In the genomic region with DNA sequence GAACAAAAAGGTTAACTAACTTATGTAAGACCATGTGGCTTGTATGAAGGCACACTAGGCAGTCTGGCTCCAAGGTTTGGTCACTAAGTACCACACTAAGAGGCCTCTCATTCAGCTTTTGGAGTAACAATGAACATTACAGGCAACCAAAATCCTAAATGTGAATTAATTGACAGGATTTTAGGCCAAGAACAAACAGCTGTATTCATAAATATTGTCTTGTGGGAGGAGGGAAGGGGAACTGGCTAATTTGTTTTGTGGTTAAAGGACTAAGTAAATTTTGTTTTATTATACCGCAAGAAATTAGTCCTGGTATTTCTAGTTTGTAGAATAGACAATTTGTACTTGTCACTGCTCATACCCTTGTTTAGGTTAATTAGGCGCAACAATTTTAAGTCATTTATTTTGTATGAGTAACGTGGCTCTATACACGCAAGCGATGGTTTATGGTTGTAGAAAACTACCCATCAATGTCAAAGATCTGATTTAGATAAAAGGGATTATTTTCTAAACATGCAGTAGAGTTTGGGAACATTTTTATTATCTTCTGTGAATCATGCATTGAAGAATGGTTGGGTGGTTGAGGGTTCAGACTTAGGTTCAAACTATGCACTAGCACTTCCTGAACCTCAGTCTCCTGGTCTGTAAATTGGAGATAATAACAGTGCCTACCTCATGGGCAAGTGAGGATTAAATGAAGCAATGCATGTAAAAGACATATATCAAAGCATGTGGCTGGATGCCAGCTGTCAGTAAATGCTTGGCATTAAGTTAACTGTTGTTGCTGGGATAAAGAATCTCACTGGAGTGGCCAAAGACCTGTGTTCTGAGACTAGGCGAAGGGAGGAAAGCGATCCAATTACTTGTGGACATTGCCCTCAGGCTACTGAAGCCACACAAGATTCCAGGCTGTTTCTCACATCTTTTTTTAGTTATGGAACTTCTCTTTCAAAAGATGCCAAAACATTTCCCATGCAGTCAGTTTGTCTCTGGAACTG, we compare ENCODE assay signal across 12 cellular contexts. TPM values are rescaled to one million over a fixed set of nuclear protein-coding genes. Genes with fewer than 3 reads are reported as not detected.
A peak's percentile ranks its signal among the peaks of the same experiment; 100 is the strongest.
DNase-seq lines count a peak whose midpoint lies in the region; ATAC-seq, FAIRE-seq and TF ChIP-seq lines count a peak whose summit lies in the region.
"Had no signal": no experiment of that assay in that cellular context is flagged by ENCODE, and none has a peak within 500 bp of the region (broad histone marks: within the 10 kb centered on the region; RNA-seq: fewer than 3 reads in every experiment).

No MANE protein-coding gene starts in this region.

- H3K4me3 Mint-ChIP-seq in Caco-2 (ENCODE audit: unreplicated experiment) (peak overlapping the region; percentile 73), activated B cell treated with CpG ODN at 0.5 μM for 24 hours (peak overlapping the region; percentile 73), mesothelial cell of epicardium (peak overlapping the region; percentile 62)

- no peak for TF ChIP-seq CTCF in Caco-2 (IDR thresholded peaks at IDR 0.05; ENCODE audit: insufficient read depth in 1 of 2, low read depth in 1 of 2, low read length in 1 of 2, severe bottlenecking in 1 of 2, unreplicated experiment in 1 of 2)
- no peak for TF ChIP-seq CTCF in activated B cell treated with CpG ODN at 0.5 μM for 24 hours (IDR thresholded peaks at IDR 0.05)
- TF ChIP-seq CTCF in mesothelial cell of epicardium (IDR thresholded peaks at IDR 0.05; ENCODE audit: unreplicated experiment): no peak
- no peak for TF ChIP-seq CTCF in upper lobe of left lung (IDR thresholded peaks at IDR 0.05)

- no peak for TF ChIP-seq POLR2A in upper lobe of left lung (IDR thresholded peaks at IDR 0.05)

- POLR2A ChIA-PET in Caco-2 (lab: Charles Lee) (no interaction called here), activated B cell treated with CpG ODN at 0.5 μM for 24 hours (lab: Charles Lee) (interaction anchor here (0.6 kb wide), 1 partner anchor 593 kb away, joined by 4 read pairs; no protein-coding TSS in a partner anchor)

- H3K4me1 ChIP-seq in Caco-2 (peaks cover 9% of the 10 kb centered on the region; the same call in 1 of the 2 replicates), upper lobe of left lung (peaks cover 9 to 35% (median 27%) of the 10 kb centered on the region in 4 donors), neuronal stem cell (ENCODE audit: control insufficient read depth in 2 of 2, insufficient read depth in 1 of 2, low read depth in 1 of 2, low read length in 2 of 2) (no peaks in the 10 kb centered on the region)

- H3K36me3 Mint-ChIP-seq in Caco-2 (ENCODE audit: insufficient read depth, unreplicated experiment) (no peaks in the 10 kb centered on the region), activated B cell treated with CpG ODN at 0.5 μM for 24 hours (ENCODE audit: low read depth) (no peaks in the 10 kb centered on the region), mesothelial cell of epicardium (no peaks in the 10 kb centered on the region)

- H3K27me3 Mint-ChIP-seq in Caco-2 (ENCODE audit: insufficient read depth, unreplicated experiment) (peaks cover 2% of the 10 kb centered on the region), activated B cell treated with CpG ODN at 0.5 μM for 24 hours (peaks cover 29% of the 10 kb centered on the region), mesothelial cell of epicardium (ENCODE audit: low read depth) (peaks cover 85% of the 10 kb centered on the region)

- H2BK12ac ChIP-seq in neuronal stem cell (ENCODE audit: low read length): no peak overlapping the region

- no peak overlapping the region for H3K4me2 ChIP-seq in neuronal stem cell (ENCODE audit: insufficient read depth, low read length, poor library complexity, severe bottlenecking)

- CTCF ChIA-PET in Caco-2 (lab: Charles Lee) (no interaction called here), activated B cell treated with CpG ODN at 0.5 μM for 24 hours (lab: Charles Lee) (no interaction called here)

- no peak overlapping the region for H3K4me3 ChIP-seq in Caco-2 (ENCODE audit: low read depth, low read length)
- H3K4me3 ChIP-seq in upper lobe of left lung: peak overlapping the region in 1 of 4 donors; percentile 85
- no peak overlapping the region for H3K4me3 ChIP-seq in neuronal stem cell (ENCODE audit: low read length in 2 of 2)

- H3K9me3 ChIP-seq in Caco-2 (no peaks in the 10 kb centered on the region), upper lobe of left lung (no peaks in the 10 kb centered on the region), neuronal stem cell (replicated peaks in 1 of 2; ENCODE audit: control insufficient read depth in 2 of 2, insufficient read depth in 1 of 2, low read depth in 1 of 2, low read length in 2 of 2) (peaks cover 0 to 3% of the 10 kb centered on the region in 2 donors)
- H3K9me3 ChIP-seq: spleen had no signal

- WGBS in upper lobe of left lung, 2 donors: 83 to 84% methylated on average over 7 of the region's 7 CpGs
- no CpG with 5 or more reads among the region's 7 CpGs for WGBS in neuronal stem cell (ENCODE audit: extremely low coverage in 2 of 2, insufficient read length in 2 of 2, insufficient replicate concordance in 1 of 2), 2 donors

- H3K27ac Mint-ChIP-seq in Caco-2 (ENCODE audit: unreplicated experiment) (no peak overlapping the region), activated B cell treated with CpG ODN at 0.5 μM for 24 hours (no peak overlapping the region), mesothelial cell of epicardium (peak overlapping the region; percentile 2)

- DNase-seq in Caco-2: no peak
- no peak for DNase-seq in HTR-8/SVneo (ENCODE audit: insufficient read length, low spot score)
- DNase-seq in activated B cell treated with CpG ODN at 0.5 μM for 24 hours: no peak
- no peak for DNase-seq in mesothelial cell of epicardium (ENCODE audit: low spot score in 2 of 2, unreplicated experiment in 2 of 2)
- DNase-seq in upper lobe of left lung: no peak
- no peak for DNase-seq in neuronal stem cell (ENCODE audit: low spot score)
- no peak for DNase-seq in COLO829 (ENCODE audit: low spot score)
- DNase-seq: activated CD4-positive, alpha-beta T cell treated with anti-CD3 and anti-CD28 coated beads, Interleukin-2, amount 50 U/mL, for 4 hours; KBM-7; spleen had no signal

- H3K27me3 ChIP-seq in Caco-2 (replicated peaks; ENCODE audit: control insufficient read depth, insufficient read depth, low read length) (no peaks in the 10 kb centered on the region), upper lobe of left lung (no peaks in the 10 kb centered on the region), neuronal stem cell (ENCODE audit: control insufficient read depth in 3 of 3, insufficient read depth in 3 of 3, low read depth in 1 of 3, low read length in 3 of 3) (peaks cover 0 to 46% (median 8%) of the 10 kb centered on the region in 3 experiments)

- H3K23ac ChIP-seq in neuronal stem cell (ENCODE audit: low read depth, low read length, poor library complexity): no peak overlapping the region

- H2BK15ac ChIP-seq in neuronal stem cell (ENCODE audit: low read length): no peak overlapping the region

- H3K18ac ChIP-seq in neuronal stem cell (ENCODE audit: low read length): no peak overlapping the region

- H3K36me3 ChIP-seq in Caco-2 (ENCODE audit: control insufficient read depth, insufficient read depth, low read length) (no peaks in the 10 kb centered on the region), upper lobe of left lung (no peaks in the 10 kb centered on the region), neuronal stem cell (replicated peaks in 1 of 2; ENCODE audit: control insufficient read depth in 2 of 2, insufficient read depth in 2 of 2, low read length in 2 of 2) (no peaks in the 10 kb centered on the region)
- H3K36me3 ChIP-seq: spleen had no signal

- no peak overlapping the region for H3K27ac ChIP-seq in upper lobe of left lung
- H3K27ac ChIP-seq in neuronal stem cell (replicated peaks; ENCODE audit: low read length): no peak overlapping the region

- ATAC-seq in activated B cell treated with CpG ODN at 0.5 μM for 24 hours (ENCODE audit: low read depth): no peak
- ATAC-seq in upper lobe of left lung (ENCODE audit: low FRiP score in 2 of 2): no peak
- ATAC-seq in HG03045 (IDR thresholded peaks at IDR 0.05; ENCODE audit: unreplicated experiment): no peak

- intact Hi-C loops in Caco-2 (cut with micrococcal nuclease; ENCODE audit: unreplicated experiment): loop anchor here (5.0 kb wide), 1 partner anchor 68 kb away; no protein-coding TSS in a partner anchor
- intact Hi-C loops in activated B cell treated with CpG ODN at 0.5 μM for 24 hours (cut with micrococcal nuclease): loop anchor here (1.0 to 5.0 kb wide), 6 partner anchors 20 to 417 kb away; partner anchors contain the start of genes ANKH and OTULIN

- no peak overlapping the region for H3K14ac ChIP-seq in neuronal stem cell (ENCODE audit: low read length)

- H4K91ac ChIP-seq in neuronal stem cell (ENCODE audit: low read depth, low read length, poor library complexity): no peak overlapping the region

- no peak overlapping the region for H2AK5ac ChIP-seq in neuronal stem cell (ENCODE audit: low read depth, low read length)

- BruUV-seq in Caco-2 (replicated peaks; lab: Mats Ljungman, UMichigan): no TSS peak

- no peaks in the 10 kb centered on the region for H3K9me3 Mint-ChIP-seq in Caco-2 (ENCODE audit: unreplicated experiment)
- no peaks in the 10 kb centered on the region for H3K9me3 Mint-ChIP-seq in activated B cell treated with CpG ODN at 0.5 μM for 24 hours
- H3K9me3 Mint-ChIP-seq in mesothelial cell of epicardium: no peaks in the 10 kb centered on the region

- FAIRE-seq in HTR-8/SVneo (lab: Jason Lieb, UNC): peak; percentile 60
- FAIRE-seq: frontal cortex had no signal

- peaks cover 6% of the 10 kb centered on the region for H3K4me1 Mint-ChIP-seq in Caco-2 (ENCODE audit: low read depth, unreplicated experiment)
- peaks cover 3% of the 10 kb centered on the region for H3K4me1 Mint-ChIP-seq in activated B cell treated with CpG ODN at 0.5 μM for 24 hours
- peaks cover 14% of the 10 kb centered on the region for H3K4me1 Mint-ChIP-seq in mesothelial cell of epicardium

- no peak overlapping the region for H2BK5ac ChIP-seq in neuronal stem cell (ENCODE audit: low read length)

- no peak overlapping the region for H2AFZ ChIP-seq in neuronal stem cell (ENCODE audit: low read length)

- H2BK120ac ChIP-seq in neuronal stem cell (ENCODE audit: low read depth, low read length): no peak overlapping the region

- no peak overlapping the region for H3K9ac ChIP-seq in neuronal stem cell (ENCODE audit: low read depth, low read length, poor library complexity)

- H4K8ac ChIP-seq in neuronal stem cell (ENCODE audit: low read depth, low read length): no peak overlapping the region

- peaks cover 2% of the 10 kb centered on the region for H3K79me1 ChIP-seq in neuronal stem cell (ENCODE audit: low read depth, low read length)

- no peak overlapping the region for H3K4ac ChIP-seq in neuronal stem cell (ENCODE audit: low read length)

- TF ChIP-seq EP300 in upper lobe of left lung (IDR thresholded peaks at IDR 0.05): no peak

RNA-seq across cellular contexts. Expression of gene OTULINL, which starts 1.3 kb away (rescaled TPM):
- 16.3 and 18.3 TPM in 2 replicates for total RNA-seq in Caco-2 (2022)
- 0.27 and 0.69 TPM in 2 replicates for total RNA-seq in activated B cell treated with CpG ODN at 0.5 μM for 24 hours
- total RNA-seq in mesothelial cell of epicardium: 3.0 to 6.6 TPM (median 3.8 TPM) in 3 replicates
- 100 to 1,000 TPM in 2 of 6 donors, 10 to 100 TPM in 4; 36.4 to 194 (median 82.8) TPM for total RNA-seq in upper lobe of left lung
- polyA plus RNA-seq in neuronal stem cell (2013, experiment 1 of 2): 3.9 TPM
- 4.1 TPM for polyA plus RNA-seq in neuronal stem cell (2013, experiment 2 of 2)
